ENCODE assay signal across 1 cellular context in the genomic region with DNA sequence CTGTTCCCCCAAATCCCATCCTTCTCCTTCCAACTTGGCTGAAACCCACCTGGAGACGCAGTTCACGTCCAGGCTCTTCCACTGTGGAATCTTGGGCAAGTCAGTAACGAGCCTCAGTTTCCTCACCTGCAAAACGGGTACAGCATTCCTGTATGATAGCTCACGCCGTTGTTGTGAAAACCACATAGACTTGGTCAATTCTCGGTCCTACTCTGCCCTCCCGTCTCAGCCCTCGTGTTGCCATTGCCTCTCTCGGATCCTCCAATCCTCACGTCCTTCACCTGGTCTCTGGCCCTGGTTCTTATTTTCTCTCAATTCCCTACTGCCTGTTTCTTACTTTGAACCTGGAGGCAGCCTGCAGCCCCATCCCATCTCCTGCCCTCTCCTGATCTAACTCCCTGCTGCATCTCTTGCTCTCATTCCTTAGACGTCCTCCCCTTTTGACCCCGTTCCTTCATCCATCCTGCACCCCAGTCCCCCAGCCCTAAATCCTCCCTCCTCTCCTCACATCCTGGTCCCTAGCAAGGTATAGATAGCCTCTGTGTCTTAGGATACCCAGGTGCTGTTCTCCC.
TF ChIP-seq lines count a peak whose summit lies in the region.

No MANE protein-coding gene starts in this region.

TF ChIP-seq in IMR-90, 13 proteins besides CTCF, POLR2A, EP300 and RAD21 (continued from another document):
- TF ChIP-seq RCOR1 (IDR thresholded peaks at IDR 0.05; ENCODE audit: insufficient replicate concordance, low read length) (no peak), FOS (IDR thresholded peaks at IDR 0.05; ENCODE audit: low read depth, low read length) (no peak), RFX5 (IDR thresholded peaks at IDR 0.05; ENCODE audit: low read depth, low read length) (no peak), ELK1 (IDR thresholded peaks at IDR 0.05; ENCODE audit: borderline replicate concordance, low read depth, low read length) (no peak), MAFK (IDR thresholded peaks at IDR 0.05; ENCODE audit: low read depth, low read length) (no peak), BHLHE40 (IDR thresholded peaks at IDR 0.05; ENCODE audit: low read depth, low read length) (no peak), MXI1 (IDR thresholded peaks at IDR 0.05; ENCODE audit: borderline replicate concordance, low read depth, low read length) (no peak)
